ENCODE assay signal across 8 cellular contexts in genomic region chr1:114757455-114758250, GRCh38. TPM values are rescaled to one million over a fixed set of nuclear protein-coding genes. Genes with fewer than 3 reads are reported as not detected.
DNase-seq lines count a peak whose midpoint lies in the region; ATAC-seq and TF ChIP-seq lines count a peak whose summit lies in the region.

CSDE1 (minus strand) TSS chr1:114757984; CDS start chr1:114739890, 18,094 bp downstream.

- peak within 1 kb of the TSS; percentile 85; the same call in 1 of the 2 replicates for H2AFZ ChIP-seq in OCI-LY1 (ENCODE audit: low read length)

- H3K79me2 ChIP-seq in OCI-LY1 (ENCODE audit: insufficient read depth, low read length) = peaks cover 46% of the 10 kb centered on the region

- H3K4me1 ChIP-seq in OCI-LY1 (ENCODE audit: insufficient read depth, low read length, severe bottlenecking) (peaks cover 47% of the 10 kb centered on the region), mesodermal cell (ENCODE audit: control insufficient read depth, insufficient read depth, low read length, poor library complexity, severe bottlenecking) (peaks cover 13% of the 10 kb centered on the region)

- WGBS in mesodermal cell (ENCODE audit: insufficient coverage in 2 of 2), 2 experiments = 0% methylated on average over 33 to 48 of the region's 50 CpGs

- DNase-seq in DMS 273 (lab: John Stamatoyannopoulos, UW; ENCODE audit: unreplicated experiment) (peak; percentile 99), HuH-7 (ENCODE audit: low spot score) (peak; percentile 65)
- DNase-seq in activated CD8-positive, alpha-beta memory T cell treated with anti-CD3 and anti-CD28 coated beads, Interleukin-2, amount 50 U/mL, for 4 hours = peak; percentile 97
- DNase-seq in stimulated activated CD8-positive, alpha-beta memory T cell treated with anti-CD3 and anti-CD28 coated beads, Interleukin-15, amount 100 ng/mL, for 4 hours (ENCODE audit: low read depth in 2 of 2) = peak; percentile 94

- H3K36me3 ChIP-seq in OCI-LY1 (ENCODE audit: insufficient read depth, low read length) (peaks cover 21% of the 10 kb centered on the region; the same call in 1 of the 2 replicates), mesodermal cell (ENCODE audit: control insufficient read depth, insufficient read depth, low read length) (peaks cover 16% of the 10 kb centered on the region)

- H3K9me3 ChIP-seq in OCI-LY1 (ENCODE audit: low read length) = no peaks in the 10 kb centered on the region
- no peaks in the 10 kb centered on the region for H3K9me3 ChIP-seq in mesodermal cell (ENCODE audit: control insufficient read depth, low read length)

- peak within 1 kb of the TSS; percentile 99 for H3K9ac ChIP-seq in OCI-LY1 (ENCODE audit: low read length)

- H3F3A ChIP-seq in OCI-LY1 (ENCODE audit: insufficient read depth, low read length) = no peaks in the 10 kb centered on the region

- H4K20me1 ChIP-seq in OCI-LY1 (ENCODE audit: insufficient read depth, low read length) = peaks cover 2% of the 10 kb centered on the region; the same call in 1 of the 2 replicates

- H3K4me3 ChIP-seq in OCI-LY1 (ENCODE audit: low read depth, low read length, poor library complexity, severe bottlenecking) (peak within 1 kb of the TSS; percentile 96), mesodermal cell (ENCODE audit: extremely low read depth, insufficient read depth, low read length, poor library complexity, severe bottlenecking) (peak within 1 kb of the TSS; percentile 99)

- no peaks in the 10 kb centered on the region for H3K9me2 ChIP-seq in OCI-LY1 (ENCODE audit: low read depth, low read length)

- H3K4me2 ChIP-seq in OCI-LY1 (ENCODE audit: low read length) = peak within 1 kb of the TSS; percentile 86

- peak; percentile 84 for ATAC-seq in GM21515 (IDR thresholded peaks at IDR 0.05; ENCODE audit: unreplicated experiment)

- H3K27me3 ChIP-seq in OCI-LY1 (ENCODE audit: insufficient read depth, low read length) = no peaks in the 10 kb centered on the region

- TF ChIP-seq CTCF in OCI-LY1 (IDR thresholded peaks at IDR 0.05; ENCODE audit: low read length) = 0 out of 2 replicates have a peak, but pooled peaks have one; percentile 24

- H3K27ac ChIP-seq in OCI-LY1 (ENCODE audit: low read depth, low read length, poor library complexity, severe bottlenecking) (peak within 1 kb of the TSS; percentile 94), mesodermal cell (ENCODE audit: low read depth, low read length, severe bottlenecking) (peak within 1 kb of the TSS; percentile 100)

- in situ Hi-C loops in endometrial microvascular endothelial cells (cut with HindIII; ENCODE audit: inconsistent ontology term, low pct_unique_long_range_greater_than_20kb, low sequenced_read_pairs) = no loop called here

RNA-seq across cellular contexts. Expression of gene CSDE1, which starts in this region (rescaled TPM):
- 976 TPM for total RNA-seq in endometrial microvascular endothelial cells (ENCODE audit: inconsistent ontology term)
- polyA plus RNA-seq in mesodermal cell (2013, experiment 1 of 2) = 445 TPM
- 430 TPM for polyA plus RNA-seq in mesodermal cell (2013, experiment 2 of 2)

Comparison
In these comparisons a context has a peak if more than half of its experiments do, and no peak if none do; other contexts are left out.
1. Peak in every context shown above with its lines: DNase-seq, ATAC-seq, H3K4me3 ChIP-seq and H3K27ac ChIP-seq.